In the genomic region with DNA sequence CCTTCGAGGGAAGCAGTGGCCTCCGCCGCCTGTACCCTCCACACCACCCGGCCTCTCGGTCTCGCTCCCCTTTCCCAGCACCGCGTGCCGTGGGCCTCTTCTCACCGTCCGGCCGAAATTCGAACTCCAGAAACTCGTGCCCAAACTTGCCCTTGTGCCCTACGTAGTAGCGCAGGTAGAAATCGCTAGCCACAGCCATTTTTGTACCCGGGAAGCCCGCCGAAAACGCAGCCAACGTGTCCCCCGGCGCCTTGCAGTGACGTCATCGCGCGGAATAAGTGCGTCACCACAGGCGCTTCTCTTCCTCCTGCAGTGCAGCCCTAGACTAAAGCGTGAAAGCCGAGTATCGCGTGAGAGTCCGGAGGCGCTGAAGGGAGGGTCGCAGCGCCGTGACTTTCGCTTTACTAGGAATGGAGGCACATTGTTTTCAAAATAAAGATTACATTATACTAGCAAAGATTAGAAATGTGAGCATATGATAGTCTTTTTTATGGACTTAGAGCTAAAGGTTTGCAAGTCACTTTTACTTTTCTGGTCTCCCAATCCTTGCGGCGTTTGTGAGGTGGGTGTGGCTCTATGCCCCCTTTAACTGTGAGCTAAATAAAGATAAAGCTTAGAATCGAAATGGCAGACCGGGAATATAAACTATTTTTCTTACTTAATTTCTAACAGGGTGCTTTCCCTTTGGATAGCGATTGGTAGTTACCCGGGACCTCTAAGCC, we compare ENCODE assay signal across 8 cellular contexts. TPM values are rescaled to one million over a fixed set of nuclear protein-coding genes. Genes with fewer than 3 reads are reported as not detected.
DNase-seq lines count a peak whose midpoint lies in the region; ATAC-seq, FAIRE-seq and TF ChIP-seq lines count a peak whose summit lies in the region.

A gene (minus strand): TSS at position 276 of the 722 bp plus-strand sequence. CDS start 77 bp downstream, at position 199.

- H3K9me3 ChIP-seq in keratinocyte (ENCODE audit: control insufficient read depth, low read depth, low read length), result no peaks in the 10 kb centered on the region

- H3K27ac Mint-ChIP-seq in chondrocyte (ENCODE audit: unreplicated experiment), result peak within 1 kb of the TSS; percentile 99

- peak; percentile 71 for FAIRE-seq in keratinocyte (lab: Jason Lieb, UNC)

- H3K9me1 ChIP-seq in keratinocyte (ENCODE audit: control insufficient read depth, extremely low read depth, insufficient read depth, low read length), result no peaks in the 10 kb centered on the region

- no peak for TF ChIP-seq CTCF in AG10803 (conservative IDR thresholded peaks at IDR 0.05; ENCODE audit: low read length)
- TF ChIP-seq CTCF in chondrocyte (IDR thresholded peaks at IDR 0.05), result peak; percentile 2
- TF ChIP-seq CTCF in keratinocyte (optimal IDR thresholded peaks at IDR 0.05 in 1 of 3, IDR thresholded peaks at IDR 0.05 in 1 of 3, conservative IDR thresholded peaks at IDR 0.05 in 1 of 3; ENCODE audit: extremely low read depth in 1 of 3, insufficient read depth in 2 of 3, low read length in 3 of 3), result no peak

- peaks cover 0 to 3% of the 10 kb centered on the region in 2 experiments for H3K36me3 ChIP-seq in keratinocyte (ENCODE audit: control insufficient read depth in 2 of 2, extremely low read depth in 1 of 2, insufficient read depth in 2 of 2, low read length in 2 of 2)

- peak; percentile 96 for ATAC-seq in HG03432 (IDR thresholded peaks at IDR 0.05; ENCODE audit: unreplicated experiment)

- peak within 1 kb of the TSS; percentile 99 for H3K4me3 Mint-ChIP-seq in chondrocyte (ENCODE audit: unreplicated experiment)

- H3K4me1 Mint-ChIP-seq in chondrocyte (ENCODE audit: low read depth), result peaks cover 37% of the 10 kb centered on the region

- H3K4me3 ChIP-seq in AG10803 (ENCODE audit: low read length) (peak within 1 kb of the TSS; percentile 88), keratinocyte (ENCODE audit: control insufficient read depth in 2 of 3, extremely low read depth in 1 of 3, insufficient read depth in 2 of 3, low read depth in 1 of 3, low read length in 3 of 3) (peak within 1 kb of the TSS; percentile 77 to 97 (median 82))

- H3K4me2 ChIP-seq in keratinocyte (ENCODE audit: control insufficient read depth, extremely low read depth, insufficient read depth, low read depth, low read length), result peak within 1 kb of the TSS; percentile 99

- H3K27me3 ChIP-seq in keratinocyte (ENCODE audit: control insufficient read depth, extremely low read depth, insufficient read depth, low read length), result no peaks in the 10 kb centered on the region

- H4K20me1 ChIP-seq in keratinocyte (ENCODE audit: control insufficient read depth, extremely low read depth, insufficient read depth, low read length), result no peaks in the 10 kb centered on the region

- dilution Hi-C loops in keratinocyte (cut with MboI; ENCODE audit: extremely low pct_ligation_motif_present, low sequenced_read_pairs), result no loop called here

- H3K79me2 ChIP-seq in keratinocyte (ENCODE audit: control insufficient read depth, insufficient read depth, low read length), result peaks cover 22% of the 10 kb centered on the region

- peak; percentile 80 for TF ChIP-seq POLR2A in GM19099 (IDR thresholded peaks at IDR 0.05; ENCODE audit: extremely low read depth, insufficient read length, low read depth)

- peak within 1 kb of the TSS; percentile 99 for H3K9ac ChIP-seq in keratinocyte (ENCODE audit: control insufficient read depth, extremely low read depth, insufficient read depth, low read length)

- H3K27ac ChIP-seq in keratinocyte (ENCODE audit: control insufficient read depth, insufficient read depth, low read length), result peak within 1 kb of the TSS; percentile 99

- H3K9me3 Mint-ChIP-seq in chondrocyte (ENCODE audit: low read depth), result no peaks in the 10 kb centered on the region

- peaks cover 26% of the 10 kb centered on the region for H3K4me1 ChIP-seq in keratinocyte (ENCODE audit: control insufficient read depth, extremely low read depth, insufficient read depth, low read length)

- H3K27me3 Mint-ChIP-seq in chondrocyte (ENCODE audit: low read depth), result no peaks in the 10 kb centered on the region

- peak; percentile 96 for DNase-seq in AG10803 (ENCODE audit: low read depth)
- peak; percentile 77 for DNase-seq in NCI-H510A (lab: John Stamatoyannopoulos, UW)
- peak; percentile 98 for DNase-seq in activated CD4-positive, alpha-beta T cell treated with anti-CD3 and anti-CD28 coated beads for 1 hour
- peak; percentile 97 for DNase-seq in chondrocyte (ENCODE audit: low spot score)
- peak; percentile 76 for DNase-seq in keratinocyte (ENCODE audit: low read depth, low spot score)
- peak; percentile 94 to 100 for DNase-seq in stimulated activated CD4-positive, alpha-beta T cell treated with anti-CD3 and anti-CD28 coated beads, Interleukin-15, amount 100 ng/mL, for 1 hour (ENCODE audit: low read depth in 1 of 2, low spot score in 1 of 2)

- peaks cover 3% of the 10 kb centered on the region for H3K36me3 Mint-ChIP-seq in chondrocyte (ENCODE audit: low read depth)

- peak within 1 kb of the TSS; percentile 91 for H2AFZ ChIP-seq in keratinocyte (ENCODE audit: control insufficient read depth, low read length)

RNA-seq across cellular contexts. Expression of the gene that starts here (rescaled TPM):
- 32.7 to 40.9 TPM (median 35.8 TPM) in 3 replicates for total RNA-seq in chondrocyte
- polyA plus RNA-seq in keratinocyte, result 13.3 to 34.2 TPM (median 23.1 TPM) in 3 replicates
- 15.9 TPM for polyA plus RNA-seq in keratinocyte (2011; ENCODE audit: low read depth)
- 7.8 and 14.2 TPM in 2 replicates for polyA plus RNA-seq in keratinocyte (2011; cell fraction: cytosol; rRNA removed)
- 5.7 and 12.0 TPM in 2 replicates for polyA plus RNA-seq in keratinocyte (2011; cell fraction: nucleus; rRNA removed)
- 8.1 and 39.3 TPM in 2 replicates for polyA plus RNA-seq in keratinocyte (2012; ENCODE audit: low replicate concordance)
- polyA minus RNA-seq in keratinocyte, result 2.8 to 20.0 TPM (median 3.1 TPM) in 3 replicates
- polyA minus RNA-seq in keratinocyte (2011; cell fraction: cytosol; rRNA and poly(A)+ RNA removed), result 5.2 TPM
- polyA minus RNA-seq in keratinocyte (2011; cell fraction: nucleus; rRNA and poly(A)+ RNA removed), result 3.6 and 9.3 TPM in 2 replicates

Comparison
In these comparisons a context has a peak if more than half of its experiments do, and no peak if none do; other contexts are left out.
1. Peak in every context shown above with its lines: DNase-seq, ATAC-seq, H3K4me3 ChIP-seq and H3K27ac ChIP-seq.